28 cellular contexts compared by ENCODE assay signal in the genomic region with DNA sequence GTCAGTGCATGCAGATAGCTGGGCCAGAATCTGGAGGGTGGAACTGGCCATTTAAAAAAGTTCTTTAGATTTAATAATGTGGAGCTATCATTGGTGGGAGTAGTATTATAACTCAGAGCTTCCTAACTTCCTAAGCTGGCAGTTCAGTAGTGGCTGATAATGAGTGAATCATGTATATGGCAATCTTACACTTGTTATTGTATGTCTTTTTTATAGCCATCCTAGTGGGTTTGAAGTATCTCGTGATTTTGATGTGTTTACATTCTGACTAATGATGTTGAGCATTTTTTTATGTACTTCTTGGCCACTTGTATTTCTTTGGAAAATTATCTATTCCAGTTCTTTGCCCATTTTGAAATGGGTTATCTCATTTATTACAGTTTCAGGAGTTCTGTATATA. TPM values are rescaled to one million over a fixed set of nuclear protein-coding genes. Genes with fewer than 3 reads are reported as not detected.
DNase-seq lines count a peak whose midpoint lies in the region; ATAC-seq and TF ChIP-seq lines count a peak whose summit lies in the region.
"Had no signal": no experiment of that assay in that cellular context is flagged by ENCODE, and none has a peak within 500 bp of the region (broad histone marks: within the 10 kb centered on the region; RNA-seq: fewer than 3 reads in every experiment).

No MANE protein-coding gene starts in this region.

- no peak for ATAC-seq in HG02852 (IDR thresholded peaks at IDR 0.05; ENCODE audit: unreplicated experiment)
- ATAC-seq in HG02588 (IDR thresholded peaks at IDR 0.05; ENCODE audit: unreplicated experiment): no peak
- ATAC-seq: A549; activated CD8-positive, alpha-beta memory T cell treated with anti-CD3 and anti-CD28 coated beads, Interleukin-2, amount 10 ng/mL, durations not matched to agents 7 days and 5 days; activated T-cell treated with anti-CD3 and anti-CD28 coated beads, Interleukin-2, amount 50 U/mL, for 72 hours; CD8-positive, alpha-beta T cell; effector memory CD8-positive, alpha-beta T cell; esophagus mucosa; lower lobe of right lung; right lobe of liver had no signal

- CTCF ChIA-PET in HEK293 (lab: Yijun Ruan, JAX): interaction anchor here (0.6 kb wide), 1 partner anchor 98 kb away, joined by 3 read pairs; no protein-coding TSS in a partner anchor

- no peak overlapping the region for H3K4me3 ChIP-seq in HEK293 (ENCODE audit: low read depth, low read length)
- no peak overlapping the region for H3K4me3 ChIP-seq in foreskin fibroblast (ENCODE audit: low read depth in 1 of 2, low read length in 2 of 2)
- no peak overlapping the region for H3K4me3 ChIP-seq in MG63
- H3K4me3 ChIP-seq: A549, breast epithelium, colonic mucosa, lower lobe of right lung, right lobe of liver, stomach, tibial nerve had no signal

- peak; percentile 15 for DNase-seq in Caki2 (ENCODE audit: low read depth)
- peak; percentile 17 for DNase-seq in amniotic epithelial cell (ENCODE audit: low read depth)
- peak; percentile 41 to 76 for DNase-seq in foreskin fibroblast
- no peak for DNase-seq in MG63
- DNase-seq in activated effector memory CD4-positive, alpha-beta T cell treated with Interleukin-2 at 50 U/mL for 16 hours: no peak
- DNase-seq: activated CD4-positive, alpha-beta T cell treated with anti-CD3 and anti-CD28 coated beads, Interleukin-2, amount 10 ng/mL, durations not matched to agents 7 days and 5 days; activated CD8-positive, alpha-beta memory T cell treated with anti-CD3 and anti-CD28 coated beads, Interleukin-2, amount 10 ng/mL, durations not matched to agents 7 days and 5 days; activated naive CD4-positive, alpha-beta T cell treated with anti-CD3 and anti-CD28 coated beads for 36 hours; activated T-cell treated with anti-CD3 and anti-CD28 coated beads, Interleukin-2, amount 50 U/mL, for 72 hours; amniotic stem cell; CD8-positive, alpha-beta T cell; colonic mucosa; effector memory CD8-positive, alpha-beta T cell; H7; kidney glomerular epithelial cell; lower lobe of right lung; NCI-H187 treated with DMSO at 0.1 percent for 48 hours; NCI-H748 treated with DMSO at 0.1 percent for 48 hours; nephron progenitor cell; right lobe of liver; stomach had no signal

- TF ChIP-seq CTCF in HEK293 (tag by site-specific recombination; IDR thresholded peaks at IDR 0.05): no peak
- TF ChIP-seq CTCF in foreskin fibroblast (IDR thresholded peaks at IDR 0.05; ENCODE audit: low read depth, low read length): no peak

- in situ Hi-C loops in Caki2 (cut with HindIII; ENCODE audit: low pct_unique_long_range_greater_than_20kb, low sequenced_read_pairs): no loop called here

- peaks cover 4% of the 10 kb centered on the region; the same call in 1 of the 2 replicates for H3K4me1 ChIP-seq in HEK293 (ENCODE audit: control insufficient read depth, insufficient read depth, low read length)
- H3K4me1 ChIP-seq: breast epithelium, colonic mucosa, lower lobe of right lung, right lobe of liver, stomach, tibial nerve had no signal

- H3K27me3 ChIP-seq in MG63: no peaks in the 10 kb centered on the region
- H3K27me3 ChIP-seq: breast epithelium, colonic mucosa, right lobe of liver, stomach, tibial nerve had no signal

- POLR2A ChIA-PET in HEK293 (lab: Yijun Ruan, JAX): no interaction called here

- H3K36me3 ChIP-seq in HEK293 (ENCODE audit: control insufficient read depth in 2 of 2, insufficient read depth in 1 of 2, low read length in 2 of 2) (peaks cover 27 to 30% of the 10 kb centered on the region in 2 experiments), MG63 (peaks cover 26% of the 10 kb centered on the region)
- H3K36me3 ChIP-seq: colonic mucosa had no signal

- H3K27ac ChIP-seq in HEK293 (ENCODE audit: extremely low read depth, low read depth, low read length): no peak overlapping the region
- H3K27ac ChIP-seq: A549, breast epithelium, colonic mucosa, lower lobe of right lung, right lobe of liver, stomach, tibial nerve had no signal

- H3K9me3 ChIP-seq in HEK293 (ENCODE audit: control insufficient read depth, insufficient read depth, low read depth, low read length) (no peaks in the 10 kb centered on the region), MG63 (no peaks in the 10 kb centered on the region)
- H3K9me3 ChIP-seq: A549, breast epithelium, colonic mucosa, lower lobe of right lung, right lobe of liver, stomach, tibial nerve had no signal

TF ChIP-seq in HEK293, 187 proteins besides CTCF, POLR2A, EP300 and RAD21 (continues in another document):
- TF ChIP-seq ZFP3 (tag by site-specific recombination; IDR thresholded peaks at IDR 0.05; ENCODE audit: low read depth) (no peak), ZFHX2 (tag by site-specific recombination; conservative IDR thresholded peaks at IDR 0.05) (no peak), ZNF112 (tag by site-specific recombination; IDR thresholded peaks at IDR 0.05) (no peak), BCL11B (tag by site-specific recombination; IDR thresholded peaks at IDR 0.05; ENCODE audit: low read depth) (no peak), FEZF1 (tag by site-specific recombination; IDR thresholded peaks at IDR 0.05) (peak; percentile 83), KLF8 (tag by site-specific recombination; IDR thresholded peaks at IDR 0.05) (peak; percentile 39; the same call in 1 of the 2 replicates), ZNF843 (tag by site-specific recombination; IDR thresholded peaks at IDR 0.05) (peak; percentile 52; the same call in 1 of the 2 replicates), ZNF529 (tag by site-specific recombination; IDR thresholded peaks at IDR 0.05; ENCODE audit: insufficient replicate concordance) (no peak), GFI1B (tag by site-specific recombination; IDR thresholded peaks at IDR 0.05) (peak; percentile 31; the same call in 1 of the 2 replicates), OSR2 (tag by site-specific recombination; IDR thresholded peaks at IDR 0.05) (peak; percentile 90), ZNF24 (tag by site-specific recombination; IDR thresholded peaks at IDR 0.05) (0 out of 2 replicates have a peak, but pooled peaks have one; percentile 46), ZBTB8A (tag by site-specific recombination; IDR thresholded peaks at IDR 0.05) (no peak), ZNF626 (tag by site-specific recombination; IDR thresholded peaks at IDR 0.05) (no peak), OVOL3 (tag by site-specific recombination; IDR thresholded peaks at IDR 0.05) (0 out of 2 replicates have a peak, but pooled peaks have one; percentile 17), ZNF350 (tag by site-specific recombination; IDR thresholded peaks at IDR 0.05) (peak; percentile 54; the same call in 1 of the 2 replicates), ZNF223 (tag by site-specific recombination; IDR thresholded peaks at IDR 0.05) (no peak), ZNF544 (tag by site-specific recombination; IDR thresholded peaks at IDR 0.05) (no peak), ZEB2 (tag by site-specific recombination; IDR thresholded peaks at IDR 0.05) (peak; percentile 74)
- TF ChIP-seq, protein P1, sequence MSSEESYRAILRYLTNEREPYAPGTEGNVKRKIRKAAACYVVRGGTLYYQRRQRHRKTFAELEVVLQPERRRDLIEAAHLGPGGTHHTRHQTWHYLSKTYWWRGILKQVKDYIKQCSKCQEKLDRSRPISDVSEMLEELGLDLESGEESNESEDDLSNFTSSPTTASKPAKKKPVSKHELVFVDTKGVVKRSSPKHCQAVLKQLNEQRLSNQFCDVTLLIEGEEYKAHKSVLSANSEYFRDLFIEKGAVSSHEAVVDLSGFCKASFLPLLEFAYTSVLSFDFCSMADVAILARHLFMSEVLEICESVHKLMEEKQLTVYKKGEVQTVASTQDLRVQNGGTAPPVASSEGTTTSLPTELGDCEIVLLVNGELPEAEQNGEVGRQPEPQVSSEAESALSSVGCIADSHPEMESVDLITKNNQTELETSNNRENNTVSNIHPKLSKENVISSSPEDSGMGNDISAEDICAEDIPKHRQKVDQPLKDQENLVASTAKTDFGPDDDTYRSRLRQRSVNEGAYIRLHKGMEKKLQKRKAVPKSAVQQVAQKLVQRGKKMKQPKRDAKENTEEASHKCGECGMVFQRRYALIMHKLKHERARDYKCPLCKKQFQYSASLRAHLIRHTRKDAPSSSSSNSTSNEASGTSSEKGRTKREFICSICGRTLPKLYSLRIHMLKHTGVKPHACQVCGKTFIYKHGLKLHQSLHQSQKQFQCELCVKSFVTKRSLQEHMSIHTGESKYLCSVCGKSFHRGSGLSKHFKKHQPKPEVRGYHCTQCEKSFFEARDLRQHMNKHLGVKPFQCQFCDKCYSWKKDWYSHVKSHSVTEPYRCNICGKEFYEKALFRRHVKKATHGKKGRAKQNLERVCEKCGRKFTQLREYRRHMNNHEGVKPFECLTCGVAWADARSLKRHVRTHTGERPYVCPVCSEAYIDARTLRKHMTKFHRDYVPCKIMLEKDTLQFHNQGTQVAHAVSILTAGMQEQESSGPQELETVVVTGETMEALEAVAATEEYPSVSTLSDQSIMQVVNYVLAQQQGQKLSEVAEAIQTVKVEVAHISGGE (tag by site-specific recombination; conservative IDR thresholded peaks at IDR 0.05; ENCODE audit: low read depth): no peak
- TF ChIP-seq, protein P2, sequence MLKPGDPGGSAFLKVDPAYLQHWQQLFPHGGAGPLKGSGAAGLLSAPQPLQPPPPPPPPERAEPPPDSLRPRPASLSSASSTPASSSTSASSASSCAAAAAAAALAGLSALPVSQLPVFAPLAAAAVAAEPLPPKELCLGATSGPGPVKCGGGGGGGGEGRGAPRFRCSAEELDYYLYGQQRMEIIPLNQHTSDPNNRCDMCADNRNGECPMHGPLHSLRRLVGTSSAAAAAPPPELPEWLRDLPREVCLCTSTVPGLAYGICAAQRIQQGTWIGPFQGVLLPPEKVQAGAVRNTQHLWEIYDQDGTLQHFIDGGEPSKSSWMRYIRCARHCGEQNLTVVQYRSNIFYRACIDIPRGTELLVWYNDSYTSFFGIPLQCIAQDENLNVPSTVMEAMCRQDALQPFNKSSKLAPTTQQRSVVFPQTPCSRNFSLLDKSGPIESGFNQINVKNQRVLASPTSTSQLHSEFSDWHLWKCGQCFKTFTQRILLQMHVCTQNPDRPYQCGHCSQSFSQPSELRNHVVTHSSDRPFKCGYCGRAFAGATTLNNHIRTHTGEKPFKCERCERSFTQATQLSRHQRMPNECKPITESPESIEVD (tag by site-specific recombination; IDR thresholded peaks at IDR 0.05): peak; percentile 73

RNA-seq across cellular contexts. Expression of a gene that starts 15.4 kb away (rescaled TPM):
- total RNA-seq in Caki2 (2014; rRNA removed; shearing (Covaris generic); ENCODE audit: low replicate concordance): 24.2 and 39.6 TPM in 2 replicates
- 27.1 and 35.8 TPM in 2 replicates for total RNA-seq in MG63 (2014; rRNA removed; shearing (Covaris generic); ENCODE audit: low replicate concordance)

Comparison
In these comparisons a context has a peak if more than half of its experiments do, and no peak if none do; other contexts are left out.
1. DNase-seq: peak in Caki2 (single experiment), amniotic epithelial cell (single experiment) and foreskin fibroblast (2 of 2); none in MG63 (single experiment) and activated effector memory CD4-positive, alpha-beta T cell treated with Interleukin-2 at 50 U/mL for 16 hours (single experiment).